19 cellular contexts compared by ENCODE assay signal in the genomic region with DNA sequence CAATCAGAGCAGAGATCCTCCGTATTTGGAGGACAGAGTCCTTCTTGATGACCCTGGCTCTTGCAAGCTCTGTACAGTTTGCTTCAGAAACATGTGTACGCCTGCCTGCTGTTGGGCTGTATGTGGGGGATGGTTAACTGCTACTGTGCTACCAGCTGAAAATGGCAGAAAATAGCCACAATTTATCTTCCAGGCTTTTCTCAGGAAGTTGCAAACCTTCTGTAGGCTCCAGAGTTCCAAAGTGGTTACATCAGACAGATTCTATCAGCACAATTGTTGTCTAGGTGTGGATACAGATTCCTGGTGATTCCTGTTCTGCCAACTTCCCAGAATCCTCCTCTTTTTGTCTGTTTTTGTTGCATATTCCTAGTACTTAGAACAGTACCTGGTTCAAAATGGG. TPM values are rescaled to one million over a fixed set of nuclear protein-coding genes. Genes with fewer than 3 reads are reported as not detected.
A peak's percentile ranks its signal among the peaks of the same experiment; 100 is the strongest.
DNase-seq lines count a peak whose midpoint lies in the region; ATAC-seq and TF ChIP-seq lines count a peak whose summit lies in the region.
"Had no signal": no experiment of that assay in that cellular context is flagged by ENCODE, and none has a peak within 500 bp of the region (broad histone marks: within the 10 kb centered on the region; RNA-seq: fewer than 3 reads in every experiment).

No MANE protein-coding gene starts in this region.

- no peaks in the 10 kb centered on the region for H4K20me1 ChIP-seq in SK-N-SH (ENCODE audit: insufficient read depth)

- no peak overlapping the region for H3K18ac ChIP-seq in trophoblast cell (ENCODE audit: low read length)

- intact Hi-C loops in Right ventricle myocardium inferior (cut with DNase I), result no loop called here

- peaks cover 4% of the 10 kb centered on the region for H3K79me1 ChIP-seq in trophoblast cell (ENCODE audit: low read length)

- H3K27me3 ChIP-seq in SK-N-SH (ENCODE audit: insufficient read depth) (no peaks in the 10 kb centered on the region), trophoblast cell (ENCODE audit: insufficient read depth, low read length) (no peaks in the 10 kb centered on the region)
- H3K27me3 ChIP-seq: dorsolateral prefrontal cortex, right atrium auricular region had no signal

- H3K9ac ChIP-seq in SK-N-SH (no peak overlapping the region), trophoblast cell (ENCODE audit: low read length) (no peak overlapping the region)

- H4K8ac ChIP-seq in trophoblast cell (ENCODE audit: low read depth, low read length), result no peak overlapping the region

- H2BK12ac ChIP-seq in trophoblast cell (ENCODE audit: low read length), result no peak overlapping the region

- no peak for TF ChIP-seq RAD21 in SK-N-SH (IDR thresholded peaks at IDR 0.05; ENCODE audit: low read length)

- H3K9me3 ChIP-seq in SK-N-SH (no peaks in the 10 kb centered on the region), trophoblast cell (ENCODE audit: insufficient read depth, low read depth, low read length) (no peaks in the 10 kb centered on the region)
- H3K9me3 ChIP-seq: right atrium auricular region had no signal

- H3K23ac ChIP-seq in trophoblast cell (ENCODE audit: low read length), result no peak overlapping the region

- no peak overlapping the region for H4K12ac ChIP-seq in trophoblast cell (ENCODE audit: low read depth, low read length)

- H3K4ac ChIP-seq in trophoblast cell (ENCODE audit: low read depth, low read length), result no peak overlapping the region

- H2BK5ac ChIP-seq in trophoblast cell (ENCODE audit: low read depth, low read length, poor library complexity), result no peak overlapping the region

- H3K14ac ChIP-seq in trophoblast cell (ENCODE audit: low read length), result no peak overlapping the region

- no peak overlapping the region for H2AFZ ChIP-seq in SK-N-SH (ENCODE audit: low read depth)
- H2AFZ ChIP-seq in trophoblast cell (ENCODE audit: insufficient read depth, low read length, poor library complexity), result no peak overlapping the region

- 93% methylated on average over 2 of the region's 2 CpGs for WGBS in SK-N-SH (ENCODE audit: low lambda C conversion rate)
- no CpG with 5 or more reads among the region's 2 CpGs for WGBS in trophoblast cell (ENCODE audit: extremely low coverage, insufficient coverage, insufficient read length)

- no peak overlapping the region for H2AK5ac ChIP-seq in trophoblast cell (ENCODE audit: low read length)

- TF ChIP-seq EP300 in SK-N-SH (IDR thresholded peaks at IDR 0.05; ENCODE audit: borderline replicate concordance in 1 of 2, low read depth in 1 of 2, low read length in 1 of 2), result no peak

- H3K4me3 ChIP-seq in SK-N-SH (ENCODE audit: low read depth in 2 of 2, low read length in 1 of 2) (no peak overlapping the region), epithelial cell of esophagus (ENCODE audit: low read length) (no peak overlapping the region), trophoblast cell (ENCODE audit: low read depth, low read length) (no peak overlapping the region)
- H3K4me3 ChIP-seq: dorsolateral prefrontal cortex, right atrium auricular region had no signal

- H3K4me2 ChIP-seq in SK-N-SH (no peak overlapping the region), trophoblast cell (ENCODE audit: low read length) (peak overlapping the region; percentile 18)

- peaks cover 6% of the 10 kb centered on the region; the same call in 1 of the 2 replicates for H3K79me2 ChIP-seq in SK-N-SH (ENCODE audit: insufficient read depth)
- H3K79me2 ChIP-seq in trophoblast cell (ENCODE audit: control insufficient read depth, insufficient read depth, low read length, poor library complexity), result no peaks in the 10 kb centered on the region

- H3K4me1 ChIP-seq in SK-N-SH (ENCODE audit: control insufficient read depth in 1 of 2, insufficient read depth in 2 of 2, low read depth in 1 of 2, low read length in 1 of 2), result no peaks in the 10 kb centered on the region
- H3K4me1 ChIP-seq in trophoblast cell (ENCODE audit: control insufficient read depth in 1 of 2, insufficient read depth in 2 of 2, low read length in 2 of 2), result peaks cover 0 to 2% of the 10 kb centered on the region in 2 experiments
- H3K4me1 ChIP-seq: right atrium auricular region had no signal

- POLR2A ChIA-PET in SK-N-SH (lab: Yijun Ruan, JAX), result no interaction called here

- H3K36me3 ChIP-seq in SK-N-SH (replicated peaks in 1 of 2; ENCODE audit: control insufficient read depth in 1 of 2, insufficient read depth in 2 of 2, low read length in 1 of 2), result peaks cover 71 to 77% of the 10 kb centered on the region in 2 experiments
- H3K36me3 ChIP-seq in trophoblast cell (ENCODE audit: control insufficient read depth in 1 of 2, insufficient read depth in 2 of 2, low read length in 2 of 2), result peaks cover 21 to 25% of the 10 kb centered on the region in 2 experiments

- no peak overlapping the region for H2BK120ac ChIP-seq in trophoblast cell (ENCODE audit: insufficient read depth, low read length, poor library complexity)

- TF ChIP-seq CTCF in SK-N-SH (IDR thresholded peaks at IDR 0.05) (no peak), epithelial cell of esophagus (IDR thresholded peaks at IDR 0.05; ENCODE audit: insufficient read depth, low read depth, low read length, missing control alignments) (no peak)

- H3K9me2 ChIP-seq in SK-N-SH, result no peaks in the 10 kb centered on the region

- H4K91ac ChIP-seq in trophoblast cell (ENCODE audit: low read depth, low read length), result peak overlapping the region; percentile 68

- no peaks in the 10 kb centered on the region for H3F3A ChIP-seq in SK-N-SH (replicated peaks; ENCODE audit: insufficient read depth)

- peak; percentile 21; the same call in 1 of the 3 replicates for ATAC-seq in SK-N-SH treated with all-trans-retinoic acid at 6 μM for 48 hours
- no peak for ATAC-seq in Right ventricle myocardium inferior
- no peak for ATAC-seq in HG03378 (IDR thresholded peaks at IDR 0.05; ENCODE audit: unreplicated experiment)
- no peak for ATAC-seq in HG02970 (IDR thresholded peaks at IDR 0.05; ENCODE audit: low FRiP score, unreplicated experiment)

- H3K27ac ChIP-seq in SK-N-SH (ENCODE audit: low read depth in 2 of 2, low read length in 1 of 2) (peak overlapping the region in 1 of 2 experiments; percentile 18; a peak in 1 of 4 replicates), trophoblast cell (ENCODE audit: low read depth, low read length) (peak overlapping the region; percentile 78)
- H3K27ac ChIP-seq: dorsolateral prefrontal cortex, right atrium auricular region had no signal

- CTCF ChIA-PET in SK-N-SH (lab: Yijun Ruan, JAX), result interaction anchor here (1.6 kb wide), 1 partner anchor 13 kb away, joined by 3 read pairs; no protein-coding TSS in a partner anchor

- DNase-seq in SK-N-SH, result no peak
- DNase-seq in NCI-H146 (lab: John Stamatoyannopoulos, UW), result peak; percentile 74
- peak; percentile 43 for DNase-seq in epithelial cell of esophagus (ENCODE audit: low read depth)
- peak; percentile 25 to 74 for DNase-seq in trophoblast cell
- no peak for DNase-seq in Right ventricle myocardium inferior (ENCODE audit: missing footprints)
- DNase-seq: ACHN; activated CD4-positive, CD25-positive, alpha-beta regulatory T cell; activated naive CD4-positive, alpha-beta T cell treated with Interleukin-2 at 50 U/mL for 16 hours; DMS79 treated with DMSO at 0.1 percent for 48 hours; dorsolateral prefrontal cortex; H9; head of caudate nucleus; KG1; NCI-H1092; SHP77 treated with DMSO at 0.1 percent for 48 hours had no signal

TF ChIP-seq in SK-N-SH treated with all-trans-retinoic acid at 6 μM for 48 hours, 23 proteins besides CTCF, POLR2A, EP300 and RAD21:
- no peak for TF ChIP-seq ZFP30 (CRISPR knock-in tag; IDR thresholded peaks at IDR 0.05)
TF ChIP-seq in SK-N-SH treated with all-trans-retinoic acid at 6 μM for 48 hours: peak in this region for 0.

TF ChIP-seq in SK-N-SH, 30 proteins besides CTCF, POLR2A, EP300 and RAD21 (continues in another document):
- no peak for TF ChIP-seq RFX5 (IDR thresholded peaks at IDR 0.05; ENCODE audit: low read length)
- TF ChIP-seq, protein P1, sequence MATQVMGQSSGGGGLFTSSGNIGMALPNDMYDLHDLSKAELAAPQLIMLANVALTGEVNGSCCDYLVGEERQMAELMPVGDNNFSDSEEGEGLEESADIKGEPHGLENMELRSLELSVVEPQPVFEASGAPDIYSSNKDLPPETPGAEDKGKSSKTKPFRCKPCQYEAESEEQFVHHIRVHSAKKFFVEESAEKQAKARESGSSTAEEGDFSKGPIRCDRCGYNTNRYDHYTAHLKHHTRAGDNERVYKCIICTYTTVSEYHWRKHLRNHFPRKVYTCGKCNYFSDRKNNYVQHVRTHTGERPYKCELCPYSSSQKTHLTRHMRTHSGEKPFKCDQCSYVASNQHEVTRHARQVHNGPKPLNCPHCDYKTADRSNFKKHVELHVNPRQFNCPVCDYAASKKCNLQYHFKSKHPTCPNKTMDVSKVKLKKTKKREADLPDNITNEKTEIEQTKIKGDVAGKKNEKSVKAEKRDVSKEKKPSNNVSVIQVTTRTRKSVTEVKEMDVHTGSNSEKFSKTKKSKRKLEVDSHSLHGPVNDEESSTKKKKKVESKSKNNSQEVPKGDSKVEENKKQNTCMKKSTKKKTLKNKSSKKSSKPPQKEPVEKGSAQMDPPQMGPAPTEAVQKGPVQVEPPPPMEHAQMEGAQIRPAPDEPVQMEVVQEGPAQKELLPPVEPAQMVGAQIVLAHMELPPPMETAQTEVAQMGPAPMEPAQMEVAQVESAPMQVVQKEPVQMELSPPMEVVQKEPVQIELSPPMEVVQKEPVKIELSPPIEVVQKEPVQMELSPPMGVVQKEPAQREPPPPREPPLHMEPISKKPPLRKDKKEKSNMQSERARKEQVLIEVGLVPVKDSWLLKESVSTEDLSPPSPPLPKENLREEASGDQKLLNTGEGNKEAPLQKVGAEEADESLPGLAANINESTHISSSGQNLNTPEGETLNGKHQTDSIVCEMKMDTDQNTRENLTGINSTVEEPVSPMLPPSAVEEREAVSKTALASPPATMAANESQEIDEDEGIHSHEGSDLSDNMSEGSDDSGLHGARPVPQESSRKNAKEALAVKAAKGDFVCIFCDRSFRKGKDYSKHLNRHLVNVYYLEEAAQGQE (IDR thresholded peaks at IDR 0.05; ENCODE audit: low read depth, low read length), result no peak
- no peak for TF ChIP-seq MEF2A (IDR thresholded peaks at IDR 0.05; ENCODE audit: borderline replicate concordance, low read depth)
- no peak for TF ChIP-seq POLR2AphosphoS5 (IDR thresholded peaks at IDR 0.05; ENCODE audit: low read depth, low read length)

RNA-seq across cellular contexts. Expression of gene DDX46, which starts 35.6 kb away (rescaled TPM):
- polyA plus RNA-seq in SK-N-SH (2012; rRNA removed), result 20.3 and 22.6 TPM in 2 replicates
- 19.5 and 23.3 TPM in 2 replicates for polyA plus RNA-seq in SK-N-SH (2012; cell fraction: cytosol; rRNA removed)
- polyA plus RNA-seq in SK-N-SH (2012; cell fraction: nucleus; rRNA removed), result 31.7 and 51.8 TPM in 2 replicates
- polyA plus RNA-seq in trophoblast cell (2013), result 41.6 and 42.4 TPM in 2 replicates
- 27.6 TPM for total RNA-seq in Right ventricle myocardium inferior

RNA-seq across cellular contexts. Expression of gene C5orf24, which starts 51.6 kb away (rescaled TPM):
- 21.8 and 34.3 TPM in 2 replicates for polyA plus RNA-seq in SK-N-SH (2012; rRNA removed)
- polyA plus RNA-seq in SK-N-SH (2012; cell fraction: cytosol; rRNA removed), result 33.9 and 36.8 TPM in 2 replicates
- polyA plus RNA-seq in SK-N-SH (2012; cell fraction: nucleus; rRNA removed), result 21.9 and 53.1 TPM in 2 replicates
- 29.2 and 29.5 TPM in 2 replicates for polyA plus RNA-seq in trophoblast cell (2013)
- total RNA-seq in Right ventricle myocardium inferior, result 21.9 TPM

RNA-seq across cellular contexts. Expression of gene CAMLG, which starts 55.8 kb away (rescaled TPM):
- polyA plus RNA-seq in SK-N-SH (2012; rRNA removed), result 11.9 and 16.9 TPM in 2 replicates
- 24.7 and 29.6 TPM in 2 replicates for polyA plus RNA-seq in SK-N-SH (2012; cell fraction: cytosol; rRNA removed)
- 4.4 and 6.8 TPM in 2 replicates for polyA plus RNA-seq in SK-N-SH (2012; cell fraction: nucleus; rRNA removed)
- polyA plus RNA-seq in trophoblast cell (2013), result 35.7 and 37.6 TPM in 2 replicates
- 14.5 TPM for total RNA-seq in Right ventricle myocardium inferior

Comparison
In these comparisons a context has a peak if more than half of its experiments do, and no peak if none do; other contexts are left out.
1. DNase-seq: peak in NCI-H146 (single experiment), epithelial cell of esophagus (single experiment) and trophoblast cell (2 of 2); none in SK-N-SH (single experiment) and Right ventricle myocardium inferior (single experiment).